8 cellular contexts compared by ENCODE assay signal in genomic region chr6:11043552-11043960, GRCh38. TPM values are rescaled to one million over a fixed set of nuclear protein-coding genes. Genes with fewer than 3 reads are reported as not detected.
DNase-seq lines count a peak whose midpoint lies in the region; ATAC-seq and TF ChIP-seq lines count a peak whose summit lies in the region.

No MANE protein-coding gene starts in this region.

- peaks cover 2% of the 10 kb centered on the region for H3K36me3 Mint-ChIP-seq in activated CD8-positive, alpha-beta memory T cell treated with anti-CD3 and anti-CD28 coated beads, Interleukin-2, amount 10 ng/mL, durations not matched to agents 7 days and 5 days

- ATAC-seq in activated CD8-positive, alpha-beta memory T cell treated with anti-CD3 and anti-CD28 coated beads, Interleukin-2, amount 10 ng/mL, durations not matched to agents 7 days and 5 days: no peak
- ATAC-seq in heart right ventricle (peak; percentile 17 to 52 (median 39)), HG03520 (IDR thresholded peaks at IDR 0.05; ENCODE audit: unreplicated experiment) (no peak), HG03025 (IDR thresholded peaks at IDR 0.05; ENCODE audit: low FRiP score, unreplicated experiment) (no peak), GM21381 (IDR thresholded peaks at IDR 0.05; ENCODE audit: unreplicated experiment) (no peak)

- DNase-seq in activated CD8-positive, alpha-beta memory T cell treated with anti-CD3 and anti-CD28 coated beads, Interleukin-2, amount 10 ng/mL, durations not matched to agents 7 days and 5 days: no peak
- no peak for DNase-seq in activated CD8-positive, alpha-beta memory T cell treated with anti-CD3 and anti-CD28 coated beads, Interleukin-2, amount 50 U/mL, for 48 hours
- DNase-seq in heart right ventricle: no peak

- H3K4me1 ChIP-seq in heart right ventricle (peaks cover 0 to 11% (median 0%) of the 10 kb centered on the region in 9 donors), skeletal muscle satellite cell (ENCODE audit: control insufficient read depth, insufficient read depth, low read length) (peaks cover 8% of the 10 kb centered on the region)

- H3K9me3 Mint-ChIP-seq in activated CD8-positive, alpha-beta memory T cell treated with anti-CD3 and anti-CD28 coated beads, Interleukin-2, amount 10 ng/mL, durations not matched to agents 7 days and 5 days (ENCODE audit: low read depth): peaks cover 2% of the 10 kb centered on the region

- peaks cover 0 to 5% (median 0%) of the 10 kb centered on the region in 11 donors for H3K9me3 ChIP-seq in heart right ventricle
- no peaks in the 10 kb centered on the region for H3K9me3 ChIP-seq in skeletal muscle satellite cell (replicated peaks; ENCODE audit: low read length)

- intact Hi-C loops in heart right ventricle (cut with DNase I): loop anchor here in 1 of 10 donors (5.0 kb wide), 1 partner anchor 91 kb away; no protein-coding TSS in a partner anchor

- CTCF ChIA-PET in activated CD8-positive, alpha-beta memory T cell treated with anti-CD3 and anti-CD28 coated beads, Interleukin-2, amount 10 ng/mL, durations not matched to agents 7 days and 5 days (lab: Charles Lee): no interaction called here

- H3K27me3 Mint-ChIP-seq in activated CD8-positive, alpha-beta memory T cell treated with anti-CD3 and anti-CD28 coated beads, Interleukin-2, amount 10 ng/mL, durations not matched to agents 7 days and 5 days: peaks cover 78% of the 10 kb centered on the region

- peak overlapping the region; percentile 54 for H3K4me3 Mint-ChIP-seq in activated CD8-positive, alpha-beta memory T cell treated with anti-CD3 and anti-CD28 coated beads, Interleukin-2, amount 10 ng/mL, durations not matched to agents 7 days and 5 days

- peak overlapping the region; percentile 85 for H3K4me2 ChIP-seq in skeletal muscle satellite cell (ENCODE audit: low read length)

- peak overlapping the region in 4 of 10 donors; percentile 27 to 60 (median 46) for H3K27ac ChIP-seq in heart right ventricle

- 0 to 1% methylated on average over 36 to 42 of the region's 42 CpGs for WGBS in heart right ventricle, 2 donors

- H3K9ac ChIP-seq in skeletal muscle satellite cell (ENCODE audit: low read depth, low read length): no peak overlapping the region

- H3K4me3 ChIP-seq in WI38 (ENCODE audit: low read depth, low read length) (peak overlapping the region; percentile 69), heart right ventricle (peak overlapping the region; percentile 28 to 64 (median 55)), skeletal muscle satellite cell (ENCODE audit: low read length) (peak overlapping the region; percentile 70)

- H3K27ac Mint-ChIP-seq in activated CD8-positive, alpha-beta memory T cell treated with anti-CD3 and anti-CD28 coated beads, Interleukin-2, amount 10 ng/mL, durations not matched to agents 7 days and 5 days: no peak overlapping the region

- TF ChIP-seq CTCF in WI38 (IDR thresholded peaks at IDR 0.05; ENCODE audit: low read depth, low read length): no peak
- TF ChIP-seq CTCF in heart right ventricle (IDR thresholded peaks at IDR 0.05): no peak

- peaks cover 12% of the 10 kb centered on the region for H3K4me1 Mint-ChIP-seq in activated CD8-positive, alpha-beta memory T cell treated with anti-CD3 and anti-CD28 coated beads, Interleukin-2, amount 10 ng/mL, durations not matched to agents 7 days and 5 days

- H3K27me3 ChIP-seq in heart right ventricle: peaks cover 0 to 98% (median 78%) of the 10 kb centered on the region in 7 donors
- peaks cover 82% of the 10 kb centered on the region for H3K27me3 ChIP-seq in skeletal muscle satellite cell (ENCODE audit: control insufficient read depth, insufficient read depth, low read length)

- H3K36me3 ChIP-seq in heart right ventricle: no peaks in the 10 kb centered on the region
- no peaks in the 10 kb centered on the region for H3K36me3 ChIP-seq in skeletal muscle satellite cell (ENCODE audit: insufficient read depth, low read length)

RNA-seq across cellular contexts. Expression of gene ELOVL2, which starts 0.5 kb away (rescaled TPM):
- total RNA-seq in activated CD8-positive, alpha-beta memory T cell treated with anti-CD3 and anti-CD28 coated beads, Interleukin-2, amount 10 ng/mL, durations not matched to agents 7 days and 5 days: not detected
- 1 to 10 TPM in 6 of 10 donors, under 1 TPM in 4; 0.73 to 3.5 (median 1.0) TPM for total RNA-seq in heart right ventricle
- 1 to 10 TPM; 2.6 to 3.3 TPM for polyA plus RNA-seq in heart right ventricle
- 0.44 and 0.76 TPM in 2 replicates for total RNA-seq in skeletal muscle satellite cell (2012; rRNA removed)

RNA-seq across cellular contexts. Expression of gene SMIM13, which starts 50.1 kb away (rescaled TPM):
- 10 to 100 TPM in 1 of 2 experiments, 1 to 10 TPM in 1; 9.1 to 11.5 TPM for total RNA-seq in activated CD8-positive, alpha-beta memory T cell treated with anti-CD3 and anti-CD28 coated beads, Interleukin-2, amount 10 ng/mL, durations not matched to agents 7 days and 5 days
- 10 to 100 TPM; 10.5 to 14.6 (median 11.8) TPM for total RNA-seq in heart right ventricle
- polyA plus RNA-seq in heart right ventricle: 1 to 10 TPM; 3.0 to 8.3 TPM
- 5.2 and 6.1 TPM in 2 replicates for total RNA-seq in skeletal muscle satellite cell (2012; rRNA removed)

Comparison
In these comparisons a context has a peak if more than half of its experiments do, and no peak if none do; other contexts are left out.
1. ATAC-seq: peak in heart right ventricle (8 of 8); none in activated CD8-positive, alpha-beta memory T cell treated with anti-CD3 and anti-CD28 coated beads, Interleukin-2, amount 10 ng/mL, durations not matched to agents 7 days and 5 days (single experiment), HG03520 (single experiment), HG03025 (single experiment) and GM21381 (single experiment).
2. Peak in every context shown above with its lines, with median percentiles within 50 percentile points of each other: H3K4me3 ChIP-seq.